In the genomic region with DNA sequence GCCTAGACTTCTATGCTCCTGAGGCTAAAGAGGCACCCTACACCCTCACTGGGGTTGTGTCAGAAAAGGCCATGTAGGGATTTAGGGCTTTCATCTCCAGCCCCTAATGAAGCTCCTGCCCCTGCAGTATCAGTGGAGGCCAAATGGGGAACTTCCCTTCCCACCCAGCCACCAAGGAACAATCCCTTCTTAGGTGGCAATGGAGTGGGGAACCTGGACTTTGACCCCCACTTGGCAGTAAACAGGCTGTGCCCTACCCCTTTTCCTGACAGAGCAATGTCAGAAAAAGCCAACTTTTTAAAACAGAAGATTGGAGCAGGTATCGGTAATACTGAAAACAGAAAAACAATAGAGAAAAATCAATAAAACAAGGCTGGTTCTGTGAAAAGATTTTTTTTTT, we compare ENCODE assay signal across 1 cellular context.
TF ChIP-seq lines count a peak whose summit lies in the region.

No MANE protein-coding gene starts in this region.

TF ChIP-seq in K562, 482 proteins besides CTCF, POLR2A, EP300 and RAD21:
- TF ChIP-seq, protein P1, sequence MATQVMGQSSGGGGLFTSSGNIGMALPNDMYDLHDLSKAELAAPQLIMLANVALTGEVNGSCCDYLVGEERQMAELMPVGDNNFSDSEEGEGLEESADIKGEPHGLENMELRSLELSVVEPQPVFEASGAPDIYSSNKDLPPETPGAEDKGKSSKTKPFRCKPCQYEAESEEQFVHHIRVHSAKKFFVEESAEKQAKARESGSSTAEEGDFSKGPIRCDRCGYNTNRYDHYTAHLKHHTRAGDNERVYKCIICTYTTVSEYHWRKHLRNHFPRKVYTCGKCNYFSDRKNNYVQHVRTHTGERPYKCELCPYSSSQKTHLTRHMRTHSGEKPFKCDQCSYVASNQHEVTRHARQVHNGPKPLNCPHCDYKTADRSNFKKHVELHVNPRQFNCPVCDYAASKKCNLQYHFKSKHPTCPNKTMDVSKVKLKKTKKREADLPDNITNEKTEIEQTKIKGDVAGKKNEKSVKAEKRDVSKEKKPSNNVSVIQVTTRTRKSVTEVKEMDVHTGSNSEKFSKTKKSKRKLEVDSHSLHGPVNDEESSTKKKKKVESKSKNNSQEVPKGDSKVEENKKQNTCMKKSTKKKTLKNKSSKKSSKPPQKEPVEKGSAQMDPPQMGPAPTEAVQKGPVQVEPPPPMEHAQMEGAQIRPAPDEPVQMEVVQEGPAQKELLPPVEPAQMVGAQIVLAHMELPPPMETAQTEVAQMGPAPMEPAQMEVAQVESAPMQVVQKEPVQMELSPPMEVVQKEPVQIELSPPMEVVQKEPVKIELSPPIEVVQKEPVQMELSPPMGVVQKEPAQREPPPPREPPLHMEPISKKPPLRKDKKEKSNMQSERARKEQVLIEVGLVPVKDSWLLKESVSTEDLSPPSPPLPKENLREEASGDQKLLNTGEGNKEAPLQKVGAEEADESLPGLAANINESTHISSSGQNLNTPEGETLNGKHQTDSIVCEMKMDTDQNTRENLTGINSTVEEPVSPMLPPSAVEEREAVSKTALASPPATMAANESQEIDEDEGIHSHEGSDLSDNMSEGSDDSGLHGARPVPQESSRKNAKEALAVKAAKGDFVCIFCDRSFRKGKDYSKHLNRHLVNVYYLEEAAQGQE (CRISPR knock-in tag; IDR thresholded peaks at IDR 0.05; ENCODE audit: low read depth): no peak
